In genomic region chr19:34182125-34182524, GRCh38 we compare ENCODE assay signal across 1 cellular context.
TF ChIP-seq lines count a peak whose summit lies in the region.

No MANE protein-coding gene starts in this region.

TF ChIP-seq in HEK293, 187 proteins besides CTCF, POLR2A, EP300 and RAD21 (continued from another document):
- no peak for TF ChIP-seq ZSCAN4 (tag by site-specific recombination; IDR thresholded peaks at IDR 0.05)
- no peak for TF ChIP-seq ZNF768 (tag by site-specific recombination; IDR thresholded peaks at IDR 0.05)
- no peak for TF ChIP-seq ZNF785 (tag by site-specific recombination; IDR thresholded peaks at IDR 0.05)
- no peak for TF ChIP-seq ZSCAN23 (tag by site-specific recombination; IDR thresholded peaks at IDR 0.05)
- 0 out of 2 replicates have a peak, but pooled peaks have one; percentile 7 for TF ChIP-seq ZNF600 (tag by site-specific recombination; IDR thresholded peaks at IDR 0.05)
- TF ChIP-seq, protein P1, sequence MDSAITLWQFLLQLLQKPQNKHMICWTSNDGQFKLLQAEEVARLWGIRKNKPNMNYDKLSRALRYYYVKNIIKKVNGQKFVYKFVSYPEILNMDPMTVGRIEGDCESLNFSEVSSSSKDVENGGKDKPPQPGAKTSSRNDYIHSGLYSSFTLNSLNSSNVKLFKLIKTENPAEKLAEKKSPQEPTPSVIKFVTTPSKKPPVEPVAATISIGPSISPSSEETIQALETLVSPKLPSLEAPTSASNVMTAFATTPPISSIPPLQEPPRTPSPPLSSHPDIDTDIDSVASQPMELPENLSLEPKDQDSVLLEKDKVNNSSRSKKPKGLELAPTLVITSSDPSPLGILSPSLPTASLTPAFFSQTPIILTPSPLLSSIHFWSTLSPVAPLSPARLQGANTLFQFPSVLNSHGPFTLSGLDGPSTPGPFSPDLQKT (IDR thresholded peaks at IDR 0.05; ENCODE audit: borderline replicate concordance, low read depth, low read length): no peak
- TF ChIP-seq RBAK (tag by site-specific recombination; IDR thresholded peaks at IDR 0.05): no peak
